In genomic region chr18:50280707-50281294, GRCh38 we compare ENCODE assay signal across 1 cellular context.
TF ChIP-seq lines count a peak whose summit lies in the region.

No MANE protein-coding gene starts in this region.

TF ChIP-seq in endothelial cell of umbilical vein, 7 proteins besides CTCF, POLR2A, EP300 and RAD21:
- TF ChIP-seq JUN (IDR thresholded peaks at IDR 0.05; ENCODE audit: borderline replicate concordance, insufficient read depth, insufficient read length, low read depth) (no peak), POLR2AphosphoS5 (IDR thresholded peaks at IDR 0.05; ENCODE audit: insufficient read depth, low read depth, low read length) (no peak), FOS (IDR thresholded peaks at IDR 0.05; ENCODE audit: borderline replicate concordance, insufficient read depth, low read length) (no peak), MAX (IDR thresholded peaks at IDR 0.05; ENCODE audit: insufficient read depth, insufficient read length) (no peak), GATA2 (IDR thresholded peaks at IDR 0.05; ENCODE audit: insufficient read depth, insufficient read length, low read depth, low read length) (no peak), MYC (IDR thresholded peaks at IDR 0.05; ENCODE audit: low read depth, low read length) (no peak), EZH2 (IDR thresholded peaks at IDR 0.05; ENCODE audit: borderline replicate concordance, low read depth, low read length, severe bottlenecking) (no peak)
TF ChIP-seq in endothelial cell of umbilical vein: peak in this region for 0.
